20 cellular contexts compared by ENCODE assay signal in the genomic region with DNA sequence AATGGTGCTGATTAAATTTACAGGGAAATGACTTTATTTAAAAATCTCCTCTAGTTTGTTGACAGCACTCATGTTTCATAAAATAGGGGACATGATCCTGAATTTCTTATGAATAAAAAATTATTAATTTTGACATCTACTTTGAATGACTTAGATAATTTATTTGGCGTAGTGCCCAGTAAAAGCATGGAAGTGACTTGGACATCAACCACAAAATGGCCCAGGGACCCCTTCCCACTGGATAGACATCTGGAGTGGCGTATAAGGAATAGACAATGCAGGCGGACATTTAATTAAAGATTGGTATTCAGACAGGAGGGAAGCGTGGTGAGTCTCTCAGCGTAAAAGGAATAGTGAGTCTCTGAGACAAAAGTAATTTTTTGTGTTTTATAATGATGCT.
"Had no signal": no experiment of that assay in that cellular context is flagged by ENCODE, and none has a peak within 500 bp of the region (broad histone marks: within the 10 kb centered on the region; RNA-seq: fewer than 3 reads in every experiment).

No MANE protein-coding gene starts in this region.

- H3K4me1 Mint-ChIP-seq: activated CD4-positive, alpha-beta T cell treated with anti-CD3 and anti-CD28 coated beads, Interleukin-2, amount 10 ng/mL, durations not matched to agents 7 days and 5 days; central memory CD8-positive, alpha-beta T cell; naive thymus-derived CD8-positive, alpha-beta T cell had no signal

- ATAC-seq: activated CD8-positive, alpha-beta T cell treated with anti-CD3 and anti-CD28 coated beads, Interleukin-2, amount 10 ng/mL, durations not matched to agents 7 days and 5 days; mucosa of descending colon; naive thymus-derived CD8-positive, alpha-beta T cell; sciatic nerve had no signal

- H3K9me3 ChIP-seq: colonic mucosa, pancreas, thyroid gland, vagina had no signal

- H3K36me3 ChIP-seq: brain microvascular endothelial cell, colonic mucosa, left ventricle myocardium inferior, pancreas, thyroid gland, vagina had no signal

- H3K27ac Mint-ChIP-seq: activated CD4-positive, alpha-beta T cell treated with anti-CD3 and anti-CD28 coated beads, Interleukin-2, amount 10 ng/mL, durations not matched to agents 7 days and 5 days; activated CD8-positive, alpha-beta T cell treated with anti-CD3 and anti-CD28 coated beads, Interleukin-2, amount 10 ng/mL, durations not matched to agents 7 days and 5 days; activated T-cell treated with anti-CD3 and anti-CD28 coated beads, Interleukin-2, amount 50 U/mL, for 24 hours; activated T-helper 2 cell treated with anti-CD3 and anti-CD28 coated beads, Interferon-gamma antibody, Interleukin-2, Interleukin-4, amounts not matched to agents 10 μg/mL and 5 μg/mL and 100 μg/mL, durations not matched to agents 14 hours and 24 hours and 36 hours; naive thymus-derived CD8-positive, alpha-beta T cell; T-helper 1 cell treated with Interleukin-12 subunit alpha and Interleukin-12 subunit beta and Interleukin-4 antibody, amounts not matched to agents 30 μg/mL and 1 μg/mL, for 36 hours had no signal

- DNase-seq: activated CD4-positive, alpha-beta T cell treated with anti-CD3 and anti-CD28 coated beads, Interleukin-2, amount 10 ng/mL, durations not matched to agents 7 days and 5 days; activated CD8-positive, alpha-beta T cell treated with anti-CD3 and anti-CD28 coated beads, Interleukin-2, amount 10 ng/mL, durations not matched to agents 7 days and 5 days; activated naive CD4-positive, alpha-beta T cell treated with Interleukin-2 at 50 U/mL for 16 hours; activated T-cell treated with anti-CD3 and anti-CD28 coated beads, Interleukin-2, amount 50 U/mL, for 24 hours; colonic mucosa; foreskin melanocyte; left ventricle myocardium inferior; mucosa of descending colon; naive thymus-derived CD8-positive, alpha-beta T cell; pancreas; stimulated activated CD4-positive, alpha-beta T cell treated with anti-CD3 and anti-CD28 coated beads, Interleukin-1b, Interleukin-23, amount 100 ng/mL, for 48 hours; stimulated activated naive CD4-positive, alpha-beta T cell treated with Interleukin-2 at 50 U/mL for 16 hours; thyroid gland had no signal

- H3K4me3 ChIP-seq: colonic mucosa, left ventricle myocardium inferior, mucosa of descending colon, pancreas, thyroid gland, vagina had no signal

- H3K9me3 Mint-ChIP-seq: activated CD4-positive, alpha-beta T cell treated with anti-CD3 and anti-CD28 coated beads, Interleukin-2, amount 10 ng/mL, durations not matched to agents 7 days and 5 days; activated T-cell treated with anti-CD3 and anti-CD28 coated beads, Interleukin-2, amount 50 U/mL, for 24 hours; activated T-helper 2 cell treated with anti-CD3 and anti-CD28 coated beads, Interferon-gamma antibody, Interleukin-2, Interleukin-4, amounts not matched to agents 10 μg/mL and 5 μg/mL and 100 μg/mL, durations not matched to agents 14 hours and 24 hours and 36 hours; endodermal cell; T-helper 1 cell treated with Interleukin-12 subunit alpha and Interleukin-12 subunit beta and Interleukin-4 antibody, amounts not matched to agents 30 μg/mL and 1 μg/mL, for 36 hours had no signal

- H3K27ac ChIP-seq: brain microvascular endothelial cell, colonic mucosa, left ventricle myocardium inferior, thyroid gland, vagina had no signal

- H3K27me3 Mint-ChIP-seq: central memory CD8-positive, alpha-beta T cell had no signal

- H3K4me1 ChIP-seq: colonic mucosa, left ventricle myocardium inferior, pancreas, thyroid gland, vagina had no signal

- H3K4me3 Mint-ChIP-seq: activated CD4-positive, alpha-beta T cell treated with anti-CD3 and anti-CD28 coated beads, Interleukin-2, amount 10 ng/mL, durations not matched to agents 7 days and 5 days; activated CD8-positive, alpha-beta T cell treated with anti-CD3 and anti-CD28 coated beads, Interleukin-2, amount 10 ng/mL, durations not matched to agents 7 days and 5 days; activated T-cell treated with anti-CD3 and anti-CD28 coated beads, Interleukin-2, amount 50 U/mL, for 24 hours; central memory CD8-positive, alpha-beta T cell; endodermal cell; naive thymus-derived CD8-positive, alpha-beta T cell; T-helper 1 cell treated with Interleukin-12 subunit alpha and Interleukin-12 subunit beta and Interleukin-4 antibody, amounts not matched to agents 30 μg/mL and 1 μg/mL, for 36 hours had no signal

- FAIRE-seq: pancreas had no signal

- H3K27me3 ChIP-seq: brain microvascular endothelial cell, colonic mucosa, pancreas, thyroid gland, vagina had no signal

- H3K36me3 Mint-ChIP-seq: naive thymus-derived CD8-positive, alpha-beta T cell had no signal
